Comparison of ENCODE assay signal across 12 cellular contexts in the genomic region with DNA sequence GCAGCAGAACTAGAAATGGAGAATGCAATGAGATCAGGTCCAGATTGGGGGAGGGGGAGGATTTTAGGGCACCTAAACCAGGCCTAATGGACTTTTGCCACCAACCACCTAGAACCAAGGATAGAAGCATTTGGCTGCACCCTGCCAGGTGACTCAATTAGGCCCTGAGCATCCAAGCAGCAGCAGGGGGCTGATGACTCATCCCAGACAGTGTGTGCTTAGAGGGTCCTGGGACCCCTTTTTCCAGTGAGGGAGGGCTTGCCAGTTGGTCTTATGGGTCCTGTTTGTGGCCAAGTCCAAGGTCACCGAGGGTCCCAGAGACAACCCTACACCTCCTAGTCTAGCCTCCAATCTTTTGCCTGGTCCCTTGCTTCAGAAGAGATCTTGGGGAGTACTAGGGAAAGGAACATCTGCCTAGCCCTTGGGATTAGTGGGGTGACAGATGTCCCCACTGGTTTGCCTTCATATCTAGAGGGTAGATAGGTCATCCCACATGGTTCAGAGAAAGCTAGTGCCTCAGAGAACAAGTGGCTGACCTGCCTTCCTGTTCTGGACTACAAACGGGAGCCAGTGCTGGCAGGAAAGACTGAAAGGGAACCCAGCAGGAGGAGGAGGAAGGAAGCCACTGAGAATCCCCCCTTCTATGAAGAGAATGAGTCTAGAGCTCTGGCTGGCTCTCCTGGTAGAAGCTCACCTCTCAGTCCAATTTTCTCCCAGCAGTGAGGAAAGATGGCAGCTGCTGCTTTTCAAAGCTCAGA. TPM values are rescaled to one million over a fixed set of nuclear protein-coding genes. Genes with fewer than 3 reads are reported as not detected.
DNase-seq lines count a peak whose midpoint lies in the region; ATAC-seq and TF ChIP-seq lines count a peak whose summit lies in the region.
"Had no signal": no experiment of that assay in that cellular context is flagged by ENCODE, and none has a peak within 500 bp of the region (broad histone marks: within the 10 kb centered on the region; RNA-seq: fewer than 3 reads in every experiment).

No MANE protein-coding gene starts in this region.

- no peak for TF ChIP-seq CTCF in NB4 (IDR thresholded peaks at IDR 0.05; ENCODE audit: low read depth, low read length)
- no peak for TF ChIP-seq CTCF in chondrocyte (IDR thresholded peaks at IDR 0.05)

- H3K27me3 Mint-ChIP-seq in activated naive CD4-positive, alpha-beta T cell treated with anti-CD3 and anti-CD28 coated beads for 36 hours (ENCODE audit: low read depth): no peaks in the 10 kb centered on the region
- no peaks in the 10 kb centered on the region for H3K27me3 Mint-ChIP-seq in chondrocyte (ENCODE audit: low read depth)

- no peak for DNase-seq in activated naive CD4-positive, alpha-beta T cell treated with anti-CD3 and anti-CD28 coated beads for 36 hours
- DNase-seq in activated naive CD4-positive, alpha-beta T cell treated with anti-CD3 and anti-CD28 coated beads, Interleukin-2, amount 50 U/mL, for 72 hours (ENCODE audit: low spot score in 2 of 2): no peak
- DNase-seq in NB4 (ENCODE audit: low read depth) (no peak), chondrocyte (ENCODE audit: low spot score) (peak; percentile 24), epidermal melanocyte (ENCODE audit: insufficient read length, low spot score) (no peak)
- DNase-seq in stimulated activated effector memory CD8-positive, alpha-beta T cell treated with anti-CD3 and anti-CD28 coated beads, Interleukin-12 subunit alpha, Interleukin-12 subunit beta, amount 100 ng/mL, for 72 hours (ENCODE audit: low spot score in 2 of 2): no peak
- DNase-seq in stimulated activated naive CD4-positive, alpha-beta T cell treated with Interleukin-2 at 50 U/mL for 16 hours (lab: John Stamatoyannopoulos, UW): no peak
- DNase-seq: amniotic stem cell; NK-92 treated with Interleukin-12 subunit alpha and Interleukin-12 subunit beta, amount 100 ng/mL, for 24 hours had no signal

- CTCF ChIA-PET in activated naive CD4-positive, alpha-beta T cell treated with anti-CD3 and anti-CD28 coated beads for 36 hours (lab: Charles Lee): interaction anchor here (0.8 to 2.4 kb wide), 8 partner anchors 11 to 109 kb away, joined by 3 to 8 read pairs (median 4); a partner anchor contains a TSS

- peaks cover 13% of the 10 kb centered on the region for H3K36me3 Mint-ChIP-seq in activated naive CD4-positive, alpha-beta T cell treated with anti-CD3 and anti-CD28 coated beads for 36 hours (ENCODE audit: low read depth)
- H3K36me3 Mint-ChIP-seq in activated naive CD4-positive, alpha-beta T cell treated with anti-CD3 and anti-CD28 coated beads, Interleukin-2, amount 50 U/mL, for 72 hours: no peaks in the 10 kb centered on the region
- H3K36me3 Mint-ChIP-seq in chondrocyte (ENCODE audit: low read depth): no peaks in the 10 kb centered on the region
- H3K36me3 Mint-ChIP-seq in stimulated activated effector memory CD8-positive, alpha-beta T cell treated with anti-CD3 and anti-CD28 coated beads, Interleukin-12 subunit alpha, Interleukin-12 subunit beta, amount 100 ng/mL, for 72 hours: peaks cover 13% of the 10 kb centered on the region

- no peak for ATAC-seq in activated naive CD4-positive, alpha-beta T cell treated with anti-CD3 and anti-CD28 coated beads, Interleukin-2, amount 50 U/mL, for 72 hours
- ATAC-seq in stimulated activated effector memory CD8-positive, alpha-beta T cell treated with anti-CD3 and anti-CD28 coated beads, Interleukin-12 subunit alpha, Interleukin-12 subunit beta, amount 100 ng/mL, for 72 hours: no peak
- no peak for ATAC-seq in HG02588 (IDR thresholded peaks at IDR 0.05; ENCODE audit: unreplicated experiment)

- intact Hi-C loops in activated naive CD4-positive, alpha-beta T cell treated with anti-CD3 and anti-CD28 coated beads for 36 hours (cut with micrococcal nuclease): no loop called here

- H3K4me1 Mint-ChIP-seq in activated naive CD4-positive, alpha-beta T cell treated with anti-CD3 and anti-CD28 coated beads for 36 hours (ENCODE audit: low read depth): peaks cover 52% of the 10 kb centered on the region
- H3K4me1 Mint-ChIP-seq in chondrocyte (ENCODE audit: low read depth): peaks cover 24% of the 10 kb centered on the region
- H3K4me1 Mint-ChIP-seq in stimulated activated effector memory CD8-positive, alpha-beta T cell treated with anti-CD3 and anti-CD28 coated beads, Interleukin-12 subunit alpha, Interleukin-12 subunit beta, amount 100 ng/mL, for 72 hours: peaks cover 58% of the 10 kb centered on the region

- peak overlapping the region; percentile 52 for H3K4me3 ChIP-seq in NB4 (ENCODE audit: low read depth, low read length)

- H3K27ac Mint-ChIP-seq in activated naive CD4-positive, alpha-beta T cell treated with anti-CD3 and anti-CD28 coated beads for 36 hours: peak overlapping the region; percentile 38
- peak overlapping the region in 1 of 2 donors; percentile 85 for H3K27ac Mint-ChIP-seq in activated naive CD4-positive, alpha-beta T cell treated with anti-CD3 and anti-CD28 coated beads, Interleukin-2, amount 50 U/mL, for 72 hours
- no peak overlapping the region for H3K27ac Mint-ChIP-seq in chondrocyte (ENCODE audit: unreplicated experiment)
- H3K27ac Mint-ChIP-seq in stimulated activated effector memory CD8-positive, alpha-beta T cell treated with anti-CD3 and anti-CD28 coated beads, Interleukin-12 subunit alpha, Interleukin-12 subunit beta, amount 100 ng/mL, for 72 hours: peak overlapping the region; percentile 98
- H3K27ac Mint-ChIP-seq: CD14-positive monocyte had no signal

- no peaks in the 10 kb centered on the region for H3K9me3 Mint-ChIP-seq in activated naive CD4-positive, alpha-beta T cell treated with anti-CD3 and anti-CD28 coated beads for 36 hours
- no peaks in the 10 kb centered on the region for H3K9me3 Mint-ChIP-seq in activated naive CD4-positive, alpha-beta T cell treated with anti-CD3 and anti-CD28 coated beads, Interleukin-2, amount 50 U/mL, for 72 hours
- no peaks in the 10 kb centered on the region for H3K9me3 Mint-ChIP-seq in chondrocyte (ENCODE audit: low read depth)
- no peaks in the 10 kb centered on the region for H3K9me3 Mint-ChIP-seq in stimulated activated effector memory CD8-positive, alpha-beta T cell treated with anti-CD3 and anti-CD28 coated beads, Interleukin-12 subunit alpha, Interleukin-12 subunit beta, amount 100 ng/mL, for 72 hours

- TF ChIP-seq POLR2A in NB4 (IDR thresholded peaks at IDR 0.05; ENCODE audit: extremely low read depth, insufficient read length): no peak

- peak overlapping the region; percentile 87 for H3K4me3 Mint-ChIP-seq in activated naive CD4-positive, alpha-beta T cell treated with anti-CD3 and anti-CD28 coated beads for 36 hours
- H3K4me3 Mint-ChIP-seq in chondrocyte (ENCODE audit: unreplicated experiment): peak overlapping the region; percentile 88
- peak overlapping the region; percentile 98 for H3K4me3 Mint-ChIP-seq in stimulated activated effector memory CD8-positive, alpha-beta T cell treated with anti-CD3 and anti-CD28 coated beads, Interleukin-12 subunit alpha, Interleukin-12 subunit beta, amount 100 ng/mL, for 72 hours

RNA-seq across cellular contexts. Expression of a gene that starts 1.6 kb away (rescaled TPM):
- 10 to 100 TPM; 19.5 to 19.7 TPM for total RNA-seq in activated naive CD4-positive, alpha-beta T cell treated with anti-CD3 and anti-CD28 coated beads for 36 hours
- total RNA-seq in activated naive CD4-positive, alpha-beta T cell treated with anti-CD3 and anti-CD28 coated beads, Interleukin-2, amount 50 U/mL, for 72 hours: 10 to 100 TPM; 15.4 to 21.4 TPM
- total RNA-seq in chondrocyte: 11.3 to 13.6 TPM (median 12.6 TPM) in 3 replicates

RNA-seq across cellular contexts. Expression of a gene that starts 40.7 kb away (rescaled TPM):
- 10 to 100 TPM; 50.6 to 52.3 TPM for total RNA-seq in activated naive CD4-positive, alpha-beta T cell treated with anti-CD3 and anti-CD28 coated beads for 36 hours
- total RNA-seq in activated naive CD4-positive, alpha-beta T cell treated with anti-CD3 and anti-CD28 coated beads, Interleukin-2, amount 50 U/mL, for 72 hours: 10 to 100 TPM; 39.6 to 73.5 TPM
- not detected in 3 replicates for total RNA-seq in chondrocyte
- total RNA-seq: MCF 10A had no signal

RNA-seq across cellular contexts. Expression of a gene that starts 42.6 kb away (rescaled TPM):
- 100 to 1,000 TPM; 602 to 614 TPM for total RNA-seq in activated naive CD4-positive, alpha-beta T cell treated with anti-CD3 and anti-CD28 coated beads for 36 hours
- total RNA-seq in activated naive CD4-positive, alpha-beta T cell treated with anti-CD3 and anti-CD28 coated beads, Interleukin-2, amount 50 U/mL, for 72 hours: 100 to 1,000 TPM; 560 to 601 TPM
- total RNA-seq in chondrocyte: 292 to 306 TPM (median 298 TPM) in 3 replicates

Comparison
In these comparisons a context has a peak if more than half of its experiments do, and no peak if none do; other contexts are left out.
1. RNA of a gene that starts 40.7 kb away (total RNA-seq): 39.6 to 73.5 TPM in activated naive CD4-positive, alpha-beta T cell treated with anti-CD3 and anti-CD28 coated beads, Interleukin-2, amount 50 U/mL, for 72 hours and 50.6 to 52.3 TPM in activated naive CD4-positive, alpha-beta T cell treated with anti-CD3 and anti-CD28 coated beads for 36 hours; not detected in chondrocyte; every median in the first group is over 10 times any median in the second.
2. Peak in every context shown above with its lines, with median percentiles within 50 percentile points of each other: H3K4me3 Mint-ChIP-seq.